Comparison of ENCODE assay signal across 1 cellular context in the genomic region with DNA sequence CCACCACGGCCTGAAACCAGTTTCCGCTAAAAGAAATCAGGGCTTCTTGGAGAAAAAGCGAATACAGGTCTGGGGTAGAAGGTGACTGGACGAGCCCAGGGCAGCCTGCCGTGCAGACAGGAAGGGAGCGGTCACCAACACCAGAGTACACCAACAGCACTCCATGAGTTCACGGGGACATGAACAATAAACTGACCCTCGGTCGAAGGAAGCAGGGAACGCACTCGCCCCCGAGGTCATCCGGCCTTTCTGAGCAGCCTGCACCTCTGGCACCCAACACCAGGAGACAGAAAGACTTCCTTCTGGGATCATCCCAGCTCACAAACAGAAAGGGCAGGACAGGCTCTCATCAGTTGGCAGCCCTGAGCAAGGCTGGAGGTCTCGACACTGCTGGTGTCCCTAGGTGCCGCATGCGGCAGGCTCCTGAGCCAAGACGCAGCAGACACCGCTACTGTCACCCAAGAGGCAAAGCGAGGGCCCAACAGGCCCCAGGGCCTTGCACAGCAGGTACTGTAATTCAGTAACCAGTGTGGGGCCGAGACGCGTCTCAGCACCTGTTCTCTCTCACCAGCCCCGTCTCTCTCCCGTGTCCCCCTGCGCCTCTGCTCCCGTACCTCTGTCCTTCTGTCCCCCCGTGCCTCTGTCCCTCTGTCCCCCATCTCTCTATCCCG.
TF ChIP-seq lines count a peak whose summit lies in the region.

No MANE protein-coding gene starts in this region.

TF ChIP-seq in H1, 55 proteins besides CTCF, POLR2A, EP300 and RAD21:
- TF ChIP-seq FOSL1 (IDR thresholded peaks at IDR 0.05; ENCODE audit: insufficient read depth, low read depth, low read length) (no peak), CBX5 (IDR thresholded peaks at IDR 0.05; ENCODE audit: low read depth, low read length) (no peak), RNF2 (IDR thresholded peaks at IDR 0.05; ENCODE audit: borderline replicate concordance, low read depth, low read length, missing control alignments, poor library complexity, severe bottlenecking) (no peak), SP4 (IDR thresholded peaks at IDR 0.05; ENCODE audit: low read length) (no peak), TEAD4 (IDR thresholded peaks at IDR 0.05; ENCODE audit: low read depth, low read length) (no peak), TAF1 (IDR thresholded peaks at IDR 0.05; ENCODE audit: low read depth, low read length) (no peak), CHD2 (IDR thresholded peaks at IDR 0.05; ENCODE audit: low read length) (no peak), BCL11A (IDR thresholded peaks at IDR 0.05; ENCODE audit: low read depth in 2 of 2, low read length in 2 of 2) (no peak), RBBP5 (IDR thresholded peaks at IDR 0.05; ENCODE audit: borderline replicate concordance, low read depth, low read length) (no peak), SIX5 (IDR thresholded peaks at IDR 0.05; ENCODE audit: low read depth, low read length) (no peak), RXRA (IDR thresholded peaks at IDR 0.05; ENCODE audit: insufficient read depth, low read depth, low read length) (no peak), TAF7 (optimal IDR thresholded peaks at IDR 0.05; ENCODE audit: borderline replicate concordance, low read depth, low read length) (no peak), KDM1A (IDR thresholded peaks at IDR 0.05; ENCODE audit: borderline replicate concordance, low read length) (no peak)
- TF ChIP-seq, protein P1, sequence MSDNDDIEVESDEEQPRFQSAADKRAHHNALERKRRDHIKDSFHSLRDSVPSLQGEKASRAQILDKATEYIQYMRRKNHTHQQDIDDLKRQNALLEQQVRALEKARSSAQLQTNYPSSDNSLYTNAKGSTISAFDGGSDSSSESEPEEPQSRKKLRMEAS (IDR thresholded peaks at IDR 0.05), result no peak
TF ChIP-seq in H1: peak in this region for 0.
